26 cellular contexts compared by ENCODE assay signal in genomic region chr15:52656412-52656811, GRCh38. TPM values are rescaled to one million over a fixed set of nuclear protein-coding genes. Genes with fewer than 3 reads are reported as not detected.
A peak's percentile ranks its signal among the peaks of the same experiment; 100 is the strongest.
DNase-seq lines count a peak whose midpoint lies in the region; ATAC-seq and TF ChIP-seq lines count a peak whose summit lies in the region.
"Had no signal": no experiment of that assay in that cellular context is flagged by ENCODE, and none has a peak within 500 bp of the region (broad histone marks: within the 10 kb centered on the region; RNA-seq: fewer than 3 reads in every experiment).

No MANE protein-coding gene starts in this region.

- intact Hi-C loops in Right ventricle myocardium superior (cut with DNase I): no loop called here
- intact Hi-C loops in Right ventricle myocardium inferior (cut with DNase I): no loop called here
- intact Hi-C loops in esophagus squamous epithelium (cut with DNase I): no loop called here
- intact Hi-C loops in gastrocnemius medialis (cut with DNase I; ENCODE audit: low total_unique reads): no loop called here
- intact Hi-C loops in transverse colon (cut with DNase I; ENCODE audit: low total_unique reads): no loop called here

- H3K36me3 ChIP-seq in esophagus squamous epithelium (peaks cover 0 to 57% (median 3%) of the 10 kb centered on the region in 3 donors), gastrocnemius medialis (peaks cover 0 to 47% of the 10 kb centered on the region in 2 donors), transverse colon (peaks cover 0 to 12% (median 6%) of the 10 kb centered on the region in 4 donors)
- H3K36me3 ChIP-seq: ovary, SJCRH30 had no signal

- ATAC-seq in Right ventricle myocardium superior (ENCODE audit: poor library complexity): peak; percentile 32
- no peak for ATAC-seq in Right ventricle myocardium inferior
- peak in 1 of 2 donors; percentile 38 for ATAC-seq in gastrocnemius medialis
- ATAC-seq in GM21526 (IDR thresholded peaks at IDR 0.05; ENCODE audit: low FRiP score, unreplicated experiment): no peak
- no peak for ATAC-seq in GM21717 (IDR thresholded peaks at IDR 0.05; ENCODE audit: unreplicated experiment)
- ATAC-seq: activated T-cell treated with anti-CD3 and anti-CD28 coated beads, Interleukin-2, amount 50 U/mL, for 4 hours; GM12878; natural killer cell had no signal

- TF ChIP-seq POLR2A in esophagus squamous epithelium (IDR thresholded peaks at IDR 0.05) (no peak), gastrocnemius medialis (IDR thresholded peaks at IDR 0.05) (no peak), transverse colon (IDR thresholded peaks at IDR 0.05) (no peak)

- no peaks in the 10 kb centered on the region for H3K9me3 ChIP-seq in esophagus squamous epithelium
- no peaks in the 10 kb centered on the region for H3K9me3 ChIP-seq in gastrocnemius medialis
- no peaks in the 10 kb centered on the region for H3K9me3 ChIP-seq in transverse colon
- H3K9me3 ChIP-seq: ovary, SJCRH30 had no signal

- peaks cover 5 to 75% (median 42%) of the 10 kb centered on the region in 3 donors for H3K4me1 ChIP-seq in esophagus squamous epithelium
- H3K4me1 ChIP-seq in gastrocnemius medialis: peaks cover 96 to 98% of the 10 kb centered on the region in 2 donors
- H3K4me1 ChIP-seq in transverse colon: peaks cover 15 to 67% (median 31%) of the 10 kb centered on the region in 4 donors
- H3K4me1 ChIP-seq: SJCRH30 had no signal

- TF ChIP-seq EP300 in transverse colon (IDR thresholded peaks at IDR 0.05; ENCODE audit: low read depth): peak; percentile 7

- no peaks in the 10 kb centered on the region for H3K27me3 ChIP-seq in esophagus squamous epithelium
- H3K27me3 ChIP-seq in gastrocnemius medialis: no peaks in the 10 kb centered on the region
- no peaks in the 10 kb centered on the region for H3K27me3 ChIP-seq in transverse colon
- H3K27me3 ChIP-seq: ovary, SJCRH30 had no signal

- no peak overlapping the region for H3K4me3 ChIP-seq in esophagus squamous epithelium
- H3K4me3 ChIP-seq in gastrocnemius medialis: peak overlapping the region in 2 of 4 donors; percentile 19 to 23
- no peak overlapping the region for H3K4me3 ChIP-seq in transverse colon
- H3K4me3 ChIP-seq: GM12878, ovary, SJCRH30 had no signal

- DNase-seq in Right ventricle myocardium superior: no peak
- no peak for DNase-seq in Right ventricle myocardium inferior (ENCODE audit: missing footprints)
- no peak for DNase-seq in esophagus squamous epithelium (lab: John Stamatoyannopoulos, UW)
- no peak for DNase-seq in gastrocnemius medialis
- no peak for DNase-seq in transverse colon
- DNase-seq in activated naive CD4-positive, alpha-beta T cell treated with anti-CD3 and anti-CD28 coated beads, Interleukin-2, amount 50 U/mL, for 16 hours: no peak
- DNase-seq: 8988T; activated naive CD4-positive, alpha-beta T cell treated with Interleukin-2 at 50 U/mL for 16 hours; activated T-cell treated with anti-CD3 and anti-CD28 coated beads, Interleukin-2, amount 50 U/mL, for 4 hours; amygdala; cerebellar nuclear complex; effector memory CD4-positive, alpha-beta T cell; GOT3; mesendoderm; natural killer cell; NCI-H1048; NCI-H1930; NCI-H345; ovary; SJCRH30; stimulated activated CD4-positive, alpha-beta T cell treated with anti-CD3 and anti-CD28 coated beads, Interleukin-1b, Interleukin-23, amount 100 ng/mL, for 48 hours; trophoblast cell had no signal

- in situ Hi-C loops in gastrocnemius medialis (cut with MboI; ENCODE audit: low sequenced_read_pairs in 4 of 4) (loop anchor here in 1 of 4 donors (25.0 kb wide), 1 partner anchor 94 kb away; the partner anchor contains the start of gene ARPP19), transverse colon (cut with MboI; ENCODE audit: low pct_ligation_motif_present in 1 of 4, low pct_unique_long_range_greater_than_20kb in 1 of 4, low sequenced_read_pairs in 3 of 4) (no loop called here)

- TF ChIP-seq CTCF in esophagus squamous epithelium (IDR thresholded peaks at IDR 0.05) (no peak), gastrocnemius medialis (IDR thresholded peaks at IDR 0.05 in 4 of 5, conservative IDR thresholded peaks at IDR 0.05 in 1 of 5) (no peak), transverse colon (IDR thresholded peaks at IDR 0.05) (no peak)

- H3K27ac ChIP-seq in esophagus squamous epithelium (peak overlapping the region in 3 of 4 donors; percentile 33 to 83 (median 74)), gastrocnemius medialis (peak overlapping the region; percentile 79 to 89 (median 83)), transverse colon (peak overlapping the region; percentile 5 to 38 (median 17))
- H3K27ac ChIP-seq: KMS-11, ovary, SJCRH30 had no signal

RNA-seq across cellular contexts. Expression of gene ATOSA, which starts 22.8 kb away (rescaled TPM):
- total RNA-seq in Right ventricle myocardium superior (20.4 TPM), Right ventricle myocardium inferior (21.7 TPM), esophagus squamous epithelium (10 to 100 TPM; 38.9 to 69.8 (median 44.5) TPM), gastrocnemius medialis (100 to 1,000 TPM in 3 of 4 donors, 10 to 100 TPM in 1; 61.9 to 491 (median 137) TPM), transverse colon (100 to 1,000 TPM in 1 of 4 donors, 10 to 100 TPM in 3; 41.0 to 149 (median 84.5) TPM)

Comparison
In these comparisons a context has a peak if more than half of its experiments do, and no peak if none do; other contexts are left out.
1. H3K27ac ChIP-seq: peak in every context shown above with its lines; median percentile 83 in gastrocnemius medialis; 74 in esophagus squamous epithelium; 17 in transverse colon.